14 cellular contexts compared by ENCODE assay signal in the genomic region with DNA sequence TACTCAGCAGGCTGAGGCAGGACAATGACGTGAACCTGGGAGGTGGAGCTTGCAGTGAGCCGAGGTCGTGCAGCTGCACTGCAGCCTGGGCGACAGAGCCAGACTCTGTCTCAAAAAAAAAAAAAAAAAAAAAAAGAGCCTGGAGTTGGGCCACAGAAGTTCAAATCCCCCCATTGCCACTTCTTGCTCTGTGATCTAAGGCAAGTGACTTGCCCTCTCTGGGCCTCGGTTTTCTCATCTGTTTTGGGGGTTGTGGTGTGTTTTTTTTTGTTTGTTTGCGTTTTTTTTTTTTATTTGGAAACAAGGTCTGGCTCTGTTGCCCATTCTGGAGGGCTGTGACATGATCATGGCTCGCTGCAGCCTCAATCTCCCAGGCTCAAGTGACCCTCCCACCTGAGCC.
"Had no signal": no experiment of that assay in that cellular context is flagged by ENCODE, and none has a peak within 500 bp of the region (broad histone marks: within the 10 kb centered on the region; RNA-seq: fewer than 3 reads in every experiment).

No MANE protein-coding gene starts in this region.

- H3K4me3 Mint-ChIP-seq: activated T-helper 1 cell treated with anti-CD3 and anti-CD28 coated beads, Interleukin-12 subunit alpha, Interleukin-12 subunit beta, Interleukin-2, Interleukin-4 antibody, amounts not matched to agents 30 ng/mL and 10 ng/mL and 1 ng/mL, durations not matched to agents 14 hours and 24 hours and 36 hours; naive B cell; neural progenitor cell; type B pancreatic cell had no signal

- H3K27ac Mint-ChIP-seq: type B pancreatic cell had no signal

- H3K36me3 Mint-ChIP-seq: neural progenitor cell, type B pancreatic cell had no signal

- DNase-seq: activated CD4-positive, CD25-positive, alpha-beta regulatory T cell treated with anti-CD3 and anti-CD28 coated beads, Interleukin-2, amount 50 U/mL, for 72 hours; activated CD8-positive, alpha-beta memory T cell treated with anti-CD3 and anti-CD28 coated beads, Interleukin-2, amount 50 U/mL, for 48 hours; activated gamma-delta T cell treated with Interleukin-2 at 50 U/mL for 16 hours; anterior cingulate cortex; body of pancreas; kidney glomerular epithelial cell; left lung; naive B cell; right lobe of liver; stimulated activated CD4-positive, alpha-beta T cell treated with anti-CD3 and anti-CD28 coated beads, Interleukin-1b, Interleukin-23, amount 100 ng/mL, for 48 hours; WERI-Rb-1 had no signal

- H3K9me3 Mint-ChIP-seq: activated T-helper 1 cell treated with anti-CD3 and anti-CD28 coated beads, Interleukin-12 subunit alpha, Interleukin-12 subunit beta, Interleukin-2, Interleukin-4 antibody, amounts not matched to agents 30 ng/mL and 10 ng/mL and 1 ng/mL, durations not matched to agents 14 hours and 24 hours and 36 hours; naive B cell; neural progenitor cell; type B pancreatic cell had no signal

- ATAC-seq: body of pancreas, left lung, right lobe of liver had no signal

- H3K27me3 Mint-ChIP-seq: naive B cell, type B pancreatic cell had no signal
